Comparison of ENCODE assay signal across 8 cellular contexts in the genomic region with DNA sequence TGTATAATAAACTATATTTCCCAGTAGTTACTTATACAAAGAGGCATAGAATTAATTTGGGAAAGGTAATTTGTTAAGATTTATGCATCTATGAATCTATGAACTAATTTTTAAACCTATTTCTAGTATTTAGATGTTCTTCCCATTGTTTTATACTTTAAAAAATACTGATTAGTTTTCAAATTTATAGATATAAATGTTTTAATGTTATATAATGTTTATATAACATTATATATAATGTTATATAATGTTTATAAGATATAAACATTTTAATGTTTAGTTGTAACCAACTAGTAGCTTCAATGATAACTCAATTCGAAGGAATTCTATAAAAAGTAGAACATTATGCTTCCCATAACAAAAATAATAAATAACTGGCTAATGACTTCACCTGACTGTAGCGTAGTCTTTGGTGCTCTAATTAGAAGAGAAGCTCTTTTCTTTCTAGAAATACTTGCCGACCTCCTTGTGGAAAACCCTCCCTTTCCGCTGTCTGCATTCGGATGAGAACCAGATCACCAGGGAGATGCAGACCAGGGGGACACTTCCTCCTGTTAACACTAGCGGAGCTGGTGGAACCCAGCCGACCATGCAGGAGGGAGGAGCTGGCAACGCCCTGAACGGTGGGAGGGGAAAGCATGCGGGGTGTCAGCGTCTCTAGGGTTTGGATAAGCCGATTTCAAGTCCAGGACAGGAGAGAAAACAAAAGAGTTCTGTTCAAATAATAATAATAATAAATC.
A peak's percentile ranks its signal among the peaks of the same experiment; 100 is the strongest.
DNase-seq lines count a peak whose midpoint lies in the region; ATAC-seq and TF ChIP-seq lines count a peak whose summit lies in the region.

No MANE protein-coding gene starts in this region.

- no peaks in the 10 kb centered on the region for H3K36me3 ChIP-seq in muscle layer of duodenum (ENCODE audit: control insufficient read depth in 1 of 2, insufficient read depth in 2 of 2, low read length in 2 of 2)

- no peaks in the 10 kb centered on the region for H3K9me3 ChIP-seq in muscle layer of duodenum (ENCODE audit: control insufficient read depth in 1 of 2, low read length in 2 of 2)

- no peaks in the 10 kb centered on the region for H3K9me3 Mint-ChIP-seq in endothelial cell (ENCODE audit: unreplicated experiment)
- H3K9me3 Mint-ChIP-seq in stimulated activated effector memory CD8-positive, alpha-beta T cell treated with anti-CD3 and anti-CD28 coated beads, Interleukin-12 subunit alpha, Interleukin-12 subunit beta, amount 100 ng/mL, for 72 hours: no peaks in the 10 kb centered on the region

- peak overlapping the region; percentile 76 for H3K27ac Mint-ChIP-seq in endothelial cell (ENCODE audit: unreplicated experiment)
- peak overlapping the region; percentile 99 for H3K27ac Mint-ChIP-seq in stimulated activated effector memory CD8-positive, alpha-beta T cell treated with anti-CD3 and anti-CD28 coated beads, Interleukin-12 subunit alpha, Interleukin-12 subunit beta, amount 100 ng/mL, for 72 hours

- H3K27me3 ChIP-seq in muscle layer of duodenum (ENCODE audit: low read depth, low read length): no peaks in the 10 kb centered on the region

- no peaks in the 10 kb centered on the region for H3K4me1 ChIP-seq in muscle layer of duodenum (ENCODE audit: control insufficient read depth in 1 of 2, insufficient read depth in 2 of 2, low read length in 2 of 2)

- peak; percentile 84 for DNase-seq in COR-L47 (lab: John Stamatoyannopoulos, UW)
- peak; percentile 62 for DNase-seq in HT-29 (ENCODE audit: low spot score)
- DNase-seq in NOMO-1 treated with DMSO at 0.1 percent for 48 hours (lab: John Stamatoyannopoulos, UW; ENCODE audit: unreplicated experiment): peak; percentile 85
- peak in 2 of 3 experiments; percentile 50 to 52 for DNase-seq in activated CD8-positive, alpha-beta memory T cell treated with anti-CD3 and anti-CD28 coated beads for 48 hours (ENCODE audit: low read depth in 2 of 3, low spot score in 2 of 3)
- peak; percentile 69 for DNase-seq in endothelial cell (ENCODE audit: low spot score)
- peak; percentile 44 to 83 for DNase-seq in stimulated activated effector memory CD8-positive, alpha-beta T cell treated with anti-CD3 and anti-CD28 coated beads, Interleukin-12 subunit alpha, Interleukin-12 subunit beta, amount 100 ng/mL, for 72 hours (ENCODE audit: low spot score in 2 of 2)

- H3K27me3 Mint-ChIP-seq in endothelial cell (ENCODE audit: unreplicated experiment): peaks cover 9% of the 10 kb centered on the region

- peak; percentile 67 for ATAC-seq in GM19463 (IDR thresholded peaks at IDR 0.05; ENCODE audit: unreplicated experiment)
- ATAC-seq in stimulated activated effector memory CD8-positive, alpha-beta T cell treated with anti-CD3 and anti-CD28 coated beads, Interleukin-12 subunit alpha, Interleukin-12 subunit beta, amount 100 ng/mL, for 72 hours: peak; percentile 75

- H3K4me3 ChIP-seq in muscle layer of duodenum (ENCODE audit: low read depth in 1 of 2, low read length in 2 of 2): peak overlapping the region; percentile 93 to 97

- no peaks in the 10 kb centered on the region for H3K36me3 Mint-ChIP-seq in endothelial cell (ENCODE audit: low read depth, unreplicated experiment)
- peaks cover 23% of the 10 kb centered on the region for H3K36me3 Mint-ChIP-seq in stimulated activated effector memory CD8-positive, alpha-beta T cell treated with anti-CD3 and anti-CD28 coated beads, Interleukin-12 subunit alpha, Interleukin-12 subunit beta, amount 100 ng/mL, for 72 hours

- H3K4me1 Mint-ChIP-seq in endothelial cell (ENCODE audit: unreplicated experiment): peaks cover 22% of the 10 kb centered on the region
- H3K4me1 Mint-ChIP-seq in stimulated activated effector memory CD8-positive, alpha-beta T cell treated with anti-CD3 and anti-CD28 coated beads, Interleukin-12 subunit alpha, Interleukin-12 subunit beta, amount 100 ng/mL, for 72 hours: peaks cover 32% of the 10 kb centered on the region

- H3K4me3 Mint-ChIP-seq in endothelial cell (ENCODE audit: unreplicated experiment): peak overlapping the region; percentile 99
- peak overlapping the region; percentile 90 for H3K4me3 Mint-ChIP-seq in stimulated activated effector memory CD8-positive, alpha-beta T cell treated with anti-CD3 and anti-CD28 coated beads, Interleukin-12 subunit alpha, Interleukin-12 subunit beta, amount 100 ng/mL, for 72 hours

- H3K27ac ChIP-seq in muscle layer of duodenum (ENCODE audit: low read length): no peak overlapping the region

- no peak for TF ChIP-seq CTCF in endothelial cell (IDR thresholded peaks at IDR 0.05; ENCODE audit: unreplicated experiment)
